In the genomic region with DNA sequence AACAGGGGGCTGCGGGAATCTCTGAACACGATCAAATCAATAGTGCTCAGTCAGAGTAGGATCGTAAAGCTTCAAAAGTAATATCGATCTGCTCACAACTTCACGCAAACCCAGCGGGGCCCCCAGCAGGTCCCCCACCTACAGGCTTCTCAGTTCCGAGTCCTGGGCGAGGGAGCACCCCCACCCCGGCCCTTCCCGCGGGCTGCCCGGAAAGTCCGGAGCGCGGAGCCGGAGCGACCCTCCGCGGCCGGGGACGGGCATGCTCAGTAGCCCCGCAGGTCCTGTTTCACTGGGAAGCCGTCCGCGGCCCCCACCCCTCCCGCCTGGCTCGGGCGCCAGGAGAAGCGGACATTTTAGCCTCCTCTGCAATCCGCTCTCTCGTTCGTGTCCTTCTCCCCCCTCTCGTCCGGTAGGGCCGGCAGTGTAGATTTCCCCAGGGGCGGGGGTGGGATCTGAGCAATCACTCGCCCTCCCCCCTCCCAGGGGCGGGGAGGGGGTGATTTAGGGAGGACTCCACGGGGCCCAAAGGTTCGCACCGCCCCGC, we compare ENCODE assay signal across 8 cellular contexts. TPM values are rescaled to one million over a fixed set of nuclear protein-coding genes. Genes with fewer than 3 reads are reported as not detected.
DNase-seq lines count a peak whose midpoint lies in the region; ATAC-seq and TF ChIP-seq lines count a peak whose summit lies in the region.

No MANE protein-coding gene starts in this region.

- in situ Hi-C loops in astrocyte of the cerebellum (cut with HindIII; ENCODE audit: low sequenced_read_pairs): no loop called here

- no peaks in the 10 kb centered on the region for H3K36me3 ChIP-seq in right atrium auricular region

- no peak for ATAC-seq in HG03378 (IDR thresholded peaks at IDR 0.05; ENCODE audit: unreplicated experiment)

- no peaks in the 10 kb centered on the region for H3K27me3 ChIP-seq in right atrium auricular region

- H3K4me3 ChIP-seq in astrocyte of the cerebellum (ENCODE audit: low read depth, low read length): peak overlapping the region; percentile 70
- H3K4me3 ChIP-seq in right atrium auricular region: peak overlapping the region; percentile 78 to 83

- DNase-seq in DMS114 treated with DMSO at 0.1 percent for 48 hours (lab: John Stamatoyannopoulos, UW; ENCODE audit: unreplicated experiment) (peak; percentile 58), H4 (ENCODE audit: low spot score) (peak; percentile 72), NCI-H1048 (lab: John Stamatoyannopoulos, UW) (peak; percentile 34), SKM-1 treated with dmso at 0.1 percent for 144 hours (lab: John Stamatoyannopoulos, UW; ENCODE audit: unreplicated experiment) (peak; percentile 38), astrocyte of the cerebellum (ENCODE audit: low read depth) (peak; percentile 68), right atrium auricular region (ENCODE audit: low spot score) (peak; percentile 88), pons (ENCODE audit: low spot score) (peak; percentile 73)

- H3K27ac ChIP-seq in right atrium auricular region: peak overlapping the region; percentile 96 to 99

- H3K9me3 ChIP-seq in right atrium auricular region: no peaks in the 10 kb centered on the region

- H3K4me1 ChIP-seq in right atrium auricular region: peaks cover 0 to 22% of the 10 kb centered on the region in 2 donors

- TF ChIP-seq CTCF in astrocyte of the cerebellum (IDR thresholded peaks at IDR 0.05; ENCODE audit: low read depth, low read length, missing control alignments): peak; percentile 5
- TF ChIP-seq CTCF in right atrium auricular region (IDR thresholded peaks at IDR 0.05): peak in 1 of 2 donors; percentile 35

RNA-seq across cellular contexts. Expression of a gene that starts 3.3 kb away (rescaled TPM):
- 4.1 and 8.6 TPM in 2 replicates for total RNA-seq in H4 (2014; rRNA removed; shearing (Covaris generic))
- 10 to 100 TPM; 14.7 to 17.3 TPM for total RNA-seq in right atrium auricular region

Comparison
In these comparisons a context has a peak if more than half of its experiments do, and no peak if none do; other contexts are left out.
1. DNase-seq: peak in every context shown above with its lines; median percentile 88 in right atrium auricular region; 73 in pons; 72 in H4; 68 in astrocyte of the cerebellum; 58 in DMS114 treated with DMSO at 0.1 percent for 48 hours; 38 in SKM-1 treated with dmso at 0.1 percent for 144 hours; 34 in NCI-H1048.